9 cellular contexts compared by ENCODE assay signal in the genomic region with DNA sequence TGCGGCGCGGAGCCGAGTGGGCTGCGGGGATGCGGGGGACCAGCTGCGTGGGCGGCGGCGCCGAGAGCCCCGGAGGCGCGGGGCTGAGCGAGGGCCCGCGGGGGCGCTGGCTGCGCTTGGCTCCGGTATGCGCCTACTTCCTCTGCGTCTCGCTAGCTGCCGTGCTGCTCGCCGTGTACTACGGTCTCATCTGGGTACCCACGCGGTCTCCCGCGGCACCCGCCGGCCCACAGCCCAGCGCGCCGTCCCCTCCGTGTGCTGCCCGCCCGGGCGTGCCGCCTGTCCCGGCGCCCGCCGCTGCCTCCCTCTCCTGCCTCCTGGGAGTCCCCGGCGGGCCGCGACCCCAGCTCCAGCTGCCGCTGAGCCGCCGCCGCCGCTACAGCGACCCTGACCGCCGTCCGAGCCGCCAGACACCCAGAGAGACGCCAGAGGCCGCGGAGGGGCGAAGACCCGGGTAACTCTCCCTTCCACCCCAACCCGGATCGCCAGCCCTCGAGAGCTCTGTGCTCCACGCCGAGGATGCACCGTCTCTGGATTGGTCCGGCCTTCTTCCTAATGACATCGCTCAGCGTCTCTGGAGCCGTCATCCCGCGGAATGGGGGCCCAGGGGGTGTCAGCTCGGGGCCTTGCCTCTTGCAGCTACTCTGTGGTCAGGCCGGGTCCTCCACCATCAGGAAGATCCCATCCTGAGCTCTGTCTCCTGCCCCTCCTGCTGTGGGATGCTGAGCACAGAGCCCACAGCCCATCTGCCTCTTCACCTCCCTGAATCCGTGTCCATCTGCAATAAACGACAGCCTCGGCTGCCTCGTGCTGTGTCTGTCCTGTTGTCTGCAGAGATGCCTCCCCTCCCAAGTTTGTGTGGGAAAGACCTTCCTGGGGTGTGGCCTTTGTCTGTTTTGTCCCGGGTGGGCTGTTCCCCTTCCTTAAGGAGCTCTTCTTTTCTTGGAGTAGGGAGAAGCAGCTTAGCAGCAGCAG. TPM values are rescaled to one million over a fixed set of nuclear protein-coding genes. Genes with fewer than 3 reads are reported as not detected.
DNase-seq lines count a peak whose midpoint lies in the region; ATAC-seq, FAIRE-seq and TF ChIP-seq lines count a peak whose summit lies in the region.
"Had no signal": no experiment of that assay in that cellular context is flagged by ENCODE, and none has a peak within 500 bp of the region (broad histone marks: within the 10 kb centered on the region; RNA-seq: fewer than 3 reads in every experiment).

No MANE protein-coding gene starts in this region.

- peak overlapping the region; percentile 4 for H3K27ac ChIP-seq in CD8-positive, alpha-beta memory T cell (ENCODE audit: low read depth, low read length)
- H3K27ac ChIP-seq in GM23338 (ENCODE audit: low read depth) (no peak overlapping the region), H1 (ENCODE audit: low read depth, low read length) (no peak overlapping the region)
- peak overlapping the region; percentile 65 for H3K27ac ChIP-seq in naive thymus-derived CD4-positive, alpha-beta T cell (ENCODE audit: low read depth, low read length)

- no peak overlapping the region for H2BK15ac ChIP-seq in H1 (ENCODE audit: low read length)

- FAIRE-seq in H1 (lab: Jason Lieb, UNC), result no peak

- no peak for TF ChIP-seq RAD21 in H1 (IDR thresholded peaks at IDR 0.05 in 1 of 2, conservative IDR thresholded peaks at IDR 0.05 in 1 of 2; ENCODE audit: low read depth in 2 of 2, low read length in 2 of 2)

- H3F3A ChIP-seq in GM23338 (replicated peaks; ENCODE audit: low read depth), result peaks cover 20% of the 10 kb centered on the region

- peak in 1 of 5 donors; percentile 62 for DNase-seq in CD8-positive, alpha-beta memory T cell
- DNase-seq in GM23338 (ENCODE audit: low spot score) (peak; percentile 62), H1 (ENCODE audit: low read depth in 1 of 2, low spot score in 2 of 2) (peak in 1 of 2 experiments; percentile 77), SIG-M5 (lab: John Stamatoyannopoulos, UW) (no peak), middle frontal gyrus (ENCODE audit: extremely low spot score, low spot score) (no peak), kidney glomerular epithelial cell (lab: John Stamatoyannopoulos, UW) (no peak)
- peak in 1 of 9 donors; percentile 34 for DNase-seq in naive thymus-derived CD4-positive, alpha-beta T cell

- H3K9me3 Mint-ChIP-seq in CD8-positive, alpha-beta memory T cell, result no peaks in the 10 kb centered on the region
- no peaks in the 10 kb centered on the region for H3K9me3 Mint-ChIP-seq in GM23338
- H3K9me3 Mint-ChIP-seq in naive thymus-derived CD4-positive, alpha-beta T cell, result no peaks in the 10 kb centered on the region

- H3K79me2 ChIP-seq in GM23338 (replicated peaks; ENCODE audit: insufficient read depth) (no peaks in the 10 kb centered on the region), H1 (ENCODE audit: control insufficient read depth in 1 of 2, insufficient read depth in 2 of 2, low read length in 2 of 2) (no peaks in the 10 kb centered on the region)

- TF ChIP-seq CTCF in GM23338 (conservative IDR thresholded peaks at IDR 0.05; ENCODE audit: low read depth in 2 of 2), result no peak
- no peak for TF ChIP-seq CTCF in H1 (IDR thresholded peaks at IDR 0.05; ENCODE audit: control extremely low read depth in 1 of 3, insufficient read depth in 1 of 3, low read depth in 1 of 3, low read length in 3 of 3)

- H3K36me3 ChIP-seq in CD8-positive, alpha-beta memory T cell (ENCODE audit: insufficient read depth, low read length), result peaks cover 7% of the 10 kb centered on the region
- no peaks in the 10 kb centered on the region for H3K36me3 ChIP-seq in GM23338 (ENCODE audit: insufficient read depth)
- H3K36me3 ChIP-seq in H1 (ENCODE audit: control insufficient read depth in 2 of 4, insufficient read depth in 4 of 4, low read length in 3 of 4), result peaks cover 0 to 8% (median 2%) of the 10 kb centered on the region in 4 experiments; a peak in 3 of 8 replicates
- H3K36me3 ChIP-seq in naive thymus-derived CD4-positive, alpha-beta T cell (ENCODE audit: control insufficient read depth in 2 of 3, insufficient read depth in 3 of 3, low read length in 3 of 3), result peaks cover 0 to 19% (median 0%) of the 10 kb centered on the region in 3 experiments

- peaks cover 16 to 28% (median 18%) of the 10 kb centered on the region in 3 donors for H3K4me1 Mint-ChIP-seq in CD8-positive, alpha-beta memory T cell
- H3K4me1 Mint-ChIP-seq in GM23338, result peaks cover 24% of the 10 kb centered on the region
- peaks cover 20 to 33% (median 27%) of the 10 kb centered on the region in 7 donors for H3K4me1 Mint-ChIP-seq in naive thymus-derived CD4-positive, alpha-beta T cell

- H3K23ac ChIP-seq in H1 (ENCODE audit: insufficient read length), result no peak overlapping the region

- H4K20me1 ChIP-seq in GM23338 (replicated peaks; ENCODE audit: insufficient read depth), result no peaks in the 10 kb centered on the region; the same call in 1 of the 2 replicates
- peaks cover 0 to 11% of the 10 kb centered on the region in 2 experiments for H4K20me1 ChIP-seq in H1 (replicated peaks in 1 of 2; ENCODE audit: control insufficient read depth in 1 of 2, insufficient read depth in 2 of 2, low read length in 2 of 2)

- TF ChIP-seq EP300 in H1 (IDR thresholded peaks at IDR 0.05; ENCODE audit: borderline replicate concordance in 1 of 2, low read depth in 2 of 2, low read length in 2 of 2), result no peak

- H4K5ac ChIP-seq in H1 (ENCODE audit: insufficient read length, low read depth, low read length), result no peak overlapping the region

- H2AFZ ChIP-seq in GM23338, result no peak overlapping the region
- H2AFZ ChIP-seq in H1 (ENCODE audit: low read length), result no peak overlapping the region

- H3K4me2 ChIP-seq in GM23338 (peak overlapping the region; percentile 83), H1 (ENCODE audit: insufficient read depth in 1 of 2, low read depth in 2 of 2, low read length in 2 of 2) (peak overlapping the region; percentile 67 to 82)

- no peak overlapping the region for H3K4ac ChIP-seq in H1 (replicated peaks; ENCODE audit: insufficient read length, low read depth, low read length)

- H3K9ac ChIP-seq in H1 (replicated peaks in 1 of 4; ENCODE audit: extremely low read depth in 1 of 4, low read depth in 3 of 4, low read length in 3 of 4), result peak overlapping the region in 1 of 4 experiments; percentile 16; a peak in 1 of 7 replicates

- 16% methylated on average over 44 of the region's 83 CpGs; no CpG with 5 or more reads in 1 of the 2 experiments for WGBS in H1 (ENCODE audit: extremely low coverage in 1 of 2, insufficient coverage in 1 of 2, insufficient read length in 1 of 2, insufficient replicate concordance in 2 of 2, low coverage in 1 of 2, low lambda C conversion rate in 2 of 2, missing lambda C conversion rate in 1 of 2), 2 experiments

- peak overlapping the region; percentile 45 for H3K4me3 ChIP-seq in CD8-positive, alpha-beta memory T cell (ENCODE audit: low read length)
- H3K4me3 ChIP-seq in GM23338, result peak overlapping the region; percentile 64
- peak overlapping the region; percentile 45 to 72 (median 60) for H3K4me3 ChIP-seq in H1 (ENCODE audit: extremely low read depth in 1 of 4, insufficient read depth in 2 of 4, low read depth in 3 of 4, low read length in 4 of 4)
- H3K4me3 ChIP-seq in naive thymus-derived CD4-positive, alpha-beta T cell (ENCODE audit: low read length), result peak overlapping the region; percentile 47

- ATAC-seq in GM23338, result peak; percentile 0; the same call in 2 of the 3 replicates
- peak; percentile 19 for ATAC-seq in naive thymus-derived CD4-positive, alpha-beta T cell

- H3K9me2 ChIP-seq in GM23338 (ENCODE audit: insufficient read depth), result no peaks in the 10 kb centered on the region

- no peak overlapping the region for H3K56ac ChIP-seq in H1 (replicated peaks; ENCODE audit: insufficient read length, low read depth, low read length)

- H3K4me3 Mint-ChIP-seq in CD8-positive, alpha-beta memory T cell, result peak overlapping the region; percentile 77 to 99 (median 82)
- H3K4me3 Mint-ChIP-seq in GM23338, result peak overlapping the region; percentile 64
- peak overlapping the region; percentile 78 to 98 (median 84) for H3K4me3 Mint-ChIP-seq in naive thymus-derived CD4-positive, alpha-beta T cell

- no peaks in the 10 kb centered on the region; the same call in 1 of the 2 replicates for H3K79me1 ChIP-seq in H1 (ENCODE audit: low read depth, low read length)

- H3K36me3 Mint-ChIP-seq in CD8-positive, alpha-beta memory T cell, result peaks cover 0 to 22% (median 2%) of the 10 kb centered on the region in 3 donors
- H3K36me3 Mint-ChIP-seq in GM23338 (ENCODE audit: low read depth), result peaks cover 14% of the 10 kb centered on the region
- peaks cover 0 to 12% (median 2%) of the 10 kb centered on the region in 5 donors for H3K36me3 Mint-ChIP-seq in naive thymus-derived CD4-positive, alpha-beta T cell

- peak overlapping the region; percentile 38 to 100 (median 84) for H3K27ac Mint-ChIP-seq in CD8-positive, alpha-beta memory T cell
- H3K27ac Mint-ChIP-seq in GM23338, result no peak overlapping the region; the same call in 1 of the 2 replicates
- H3K27ac Mint-ChIP-seq in naive thymus-derived CD4-positive, alpha-beta T cell, result peak overlapping the region; percentile 29 to 98 (median 55)

- no peak overlapping the region for H2BK20ac ChIP-seq in H1 (ENCODE audit: low read length)

- peaks cover 15% of the 10 kb centered on the region for H3K4me1 ChIP-seq in CD8-positive, alpha-beta memory T cell (ENCODE audit: insufficient read depth, low read length)
- H3K4me1 ChIP-seq in GM23338 (ENCODE audit: insufficient read depth), result peaks cover 11% of the 10 kb centered on the region; the same call in 1 of the 2 replicates
- H3K4me1 ChIP-seq in H1 (replicated peaks in 1 of 4; ENCODE audit: control insufficient read depth in 3 of 4, insufficient read depth in 4 of 4, low read length in 3 of 4), result peaks cover 0 to 19% (median 8%) of the 10 kb centered on the region in 4 experiments; a peak in 6 of 7 replicates
- H3K4me1 ChIP-seq in naive thymus-derived CD4-positive, alpha-beta T cell (ENCODE audit: control insufficient read depth in 2 of 2, insufficient read depth in 2 of 2, low read length in 2 of 2), result peaks cover 3 to 14% of the 10 kb centered on the region in 2 donors

- peaks cover 25% of the 10 kb centered on the region for H3K23me2 ChIP-seq in H1 (ENCODE audit: low read depth, low read length)

- no peak overlapping the region for H2BK120ac ChIP-seq in H1 (replicated peaks; ENCODE audit: low read depth, low read length)

- H2BK12ac ChIP-seq in H1 (ENCODE audit: low read depth, low read length), result no peak overlapping the region

- no peak overlapping the region for H2AK5ac ChIP-seq in H1 (ENCODE audit: low read depth, low read length)

- H3K18ac ChIP-seq in H1 (ENCODE audit: extremely low read depth, low read length), result no peak overlapping the region

- no peaks in the 10 kb centered on the region for H3K27me3 Mint-ChIP-seq in CD8-positive, alpha-beta memory T cell
- H3K27me3 Mint-ChIP-seq in GM23338 (ENCODE audit: insufficient read depth, low read depth, poor library complexity), result peaks cover 31% of the 10 kb centered on the region
- no peaks in the 10 kb centered on the region for H3K27me3 Mint-ChIP-seq in naive thymus-derived CD4-positive, alpha-beta T cell

- CTCF ChIA-PET in CD8-positive, alpha-beta memory T cell (lab: Charles Lee), result interaction anchor here (0.9 to 3.6 kb wide), 11 partner anchors 9 to 759 kb away, joined by 3 to 25 read pairs (median 5); a partner anchor contains a TSS
- CTCF ChIA-PET in H1 (lab: Charles Lee; ENCODE audit: partially characterized antibody), result interaction anchor here (0.7 to 2.4 kb wide), 6 partner anchors 9 to 116 kb away, joined by 3 to 17 read pairs (median 5); no protein-coding TSS in a partner anchor
- CTCF ChIA-PET in naive thymus-derived CD4-positive, alpha-beta T cell (lab: Charles Lee), result interaction anchor here (0.5 to 2.1 kb wide), 5 partner anchors 11 to 177 kb away, joined by 3 to 8 read pairs (median 3); a partner anchor contains a TSS

- no peaks in the 10 kb centered on the region for H3K27me3 ChIP-seq in CD8-positive, alpha-beta memory T cell (ENCODE audit: insufficient read depth, low read length, poor library complexity, severe bottlenecking)
- H3K27me3 ChIP-seq in GM23338 (ENCODE audit: insufficient read depth) (peaks cover 8% of the 10 kb centered on the region), H1 (replicated peaks in 1 of 4; ENCODE audit: control insufficient read depth in 3 of 4, extremely low read depth in 1 of 4, insufficient read depth in 3 of 4, low read length in 3 of 4) (peaks cover 0 to 10% (median 6%) of the 10 kb centered on the region in 4 experiments; a peak in 5 of 7 replicates)
- H3K27me3 ChIP-seq in naive thymus-derived CD4-positive, alpha-beta T cell (ENCODE audit: control insufficient read depth in 2 of 2, insufficient read depth in 2 of 2, low read length in 2 of 2), result no peaks in the 10 kb centered on the region

- POLR2A ChIA-PET in CD8-positive, alpha-beta memory T cell (lab: Charles Lee), result interaction anchor here (1.2 to 3.9 kb wide), 6 partner anchors 19 to 335 kb away, joined by 7 to 67 read pairs (median 14); a partner anchor contains a TSS
- POLR2A ChIA-PET in H1 (lab: Charles Lee; ENCODE audit: partially characterized antibody), result interaction anchor here (0.6 to 3.6 kb wide), 13 partner anchors 9 to 162 kb away, joined by 3 to 29 read pairs (median 3); a partner anchor contains a TSS
- POLR2A ChIA-PET in naive thymus-derived CD4-positive, alpha-beta T cell (lab: Charles Lee), result interaction anchor here (0.6 to 2.8 kb wide), 9 partner anchors 18 to 415 kb away, joined by 3 to 44 read pairs (median 4); a partner anchor contains a TSS

- no peak overlapping the region for H2BK5ac ChIP-seq in H1 (ENCODE audit: low read depth, low read length)

- H3K9me3 ChIP-seq in CD8-positive, alpha-beta memory T cell (ENCODE audit: low read length), result no peaks in the 10 kb centered on the region
- no peaks in the 10 kb centered on the region for H3K9me3 ChIP-seq in H1 (ENCODE audit: insufficient read depth in 2 of 2, low read depth in 1 of 2, low read length in 1 of 2)
- H3K9me3 ChIP-seq in naive thymus-derived CD4-positive, alpha-beta T cell (ENCODE audit: control insufficient read depth in 2 of 3, low read length in 3 of 3), result no peaks in the 10 kb centered on the region

- TF ChIP-seq POLR2A in H1 (IDR thresholded peaks at IDR 0.05; ENCODE audit: control extremely low read depth in 1 of 2, low read depth in 2 of 2, low read length in 2 of 2), result peak in 1 of 2 experiments; percentile 46; a peak in 1 of 3 replicates

- H4K91ac ChIP-seq in H1 (replicated peaks; ENCODE audit: insufficient read length, low read length), result no peak overlapping the region

- H3K14ac ChIP-seq in H1 (ENCODE audit: insufficient read length), result no peak overlapping the region

- intact Hi-C loops in naive thymus-derived CD4-positive, alpha-beta T cell (cut with micrococcal nuclease), result loop anchor here (1.0 to 10.0 kb wide), 22 partner anchors 9 to 1560 kb away; a partner anchor contains a TSS

- no peak overlapping the region for H4K8ac ChIP-seq in H1 (ENCODE audit: extremely low read depth, insufficient read depth, low read length)

RNA-seq across cellular contexts. Expression of a gene that starts 0.5 kb away (rescaled TPM):
- total RNA-seq in CD8-positive, alpha-beta memory T cell, result 1 to 10 TPM; 7.3 to 9.3 TPM
- 2.3 TPM for polyA plus RNA-seq in CD8-positive, alpha-beta memory T cell
- total RNA-seq in GM23338 (2014; rRNA removed; shearing (Covaris generic)), result 1.7 and 2.9 TPM in 2 replicates
- polyA plus RNA-seq in GM23338 (2016; fragmentation: Nextera tagmentation; extraction: Ambion mirVana), result 10.2 and 12.7 TPM in 2 replicates
- polyA plus RNA-seq in PFSK-1 (2012; ENCODE audit: insufficient read length, low read depth), result 68.0 TPM
- total RNA-seq in H1 (2021; fragmentation: NEBNext Ultra II Directional; extraction: Animal tissue kit (Norgen Biotek cat#: 25700)), result 3.4 and 4.4 TPM in 2 replicates
- 2.6 and 3.9 TPM in 2 replicates for polyA plus RNA-seq in H1 (2011; rRNA removed)
- 1.9 TPM for polyA plus RNA-seq in H1 (2011; cell fraction: cytosol; rRNA removed)
- 4.5 TPM for polyA plus RNA-seq in H1 (2011; cell fraction: nucleus; rRNA removed)
- polyA plus RNA-seq in H1 (2012, experiment 1 of 2), result 3.1 to 5.1 TPM (median 4.6 TPM) in 4 replicates
- 1.00 TPM for polyA plus RNA-seq in H1 (2012, experiment 2 of 2)
- 4.0 TPM for polyA plus RNA-seq in H1 (2013, experiment 1 of 2)
- 4.1 TPM for polyA plus RNA-seq in H1 (2013, experiment 2 of 2)
- 0.59 TPM in 1 of 2 replicates, not detected in the other for polyA minus RNA-seq in H1 (2011; rRNA and poly(A)+ RNA removed)
- 1.2 TPM for polyA minus RNA-seq in H1 (2011; cell fraction: cytosol; rRNA and poly(A)+ RNA removed)
- 1.9 TPM for polyA minus RNA-seq in H1 (2011; cell fraction: nucleus; rRNA and poly(A)+ RNA removed)
- total RNA-seq in naive thymus-derived CD4-positive, alpha-beta T cell, result 10 to 100 TPM; 11.6 to 21.7 (median 16.7) TPM
- polyA plus RNA-seq in naive thymus-derived CD4-positive, alpha-beta T cell, result 1 to 10 TPM; 2.3 to 3.0 TPM

RNA-seq across cellular contexts. Expression of a gene that starts 18.9 kb away (rescaled TPM):
- 10 to 100 TPM; 20.4 to 23.1 TPM for total RNA-seq in CD8-positive, alpha-beta memory T cell
- 9.4 TPM for polyA plus RNA-seq in CD8-positive, alpha-beta memory T cell
- 14.5 and 17.3 TPM in 2 replicates for total RNA-seq in GM23338 (2014; rRNA removed; shearing (Covaris generic))
- polyA plus RNA-seq in GM23338 (2016; fragmentation: Nextera tagmentation; extraction: Ambion mirVana) (15.0 and 15.3 TPM in 2 replicates), H1 (2011; rRNA removed) (3.7 and 7.0 TPM in 2 replicates)
- polyA plus RNA-seq in PFSK-1 (2012; ENCODE audit: insufficient read length, low read depth), result 42.1 TPM
- total RNA-seq in H1 (2021; fragmentation: NEBNext Ultra II Directional; extraction: Animal tissue kit (Norgen Biotek cat#: 25700)), result 25.7 and 29.8 TPM in 2 replicates
- 8.7 TPM for polyA plus RNA-seq in H1 (2011; cell fraction: cytosol; rRNA removed)
- 11.6 TPM for polyA plus RNA-seq in H1 (2011; cell fraction: nucleus; rRNA removed)
- 18.0 to 31.1 TPM (median 28.0 TPM) in 4 replicates for polyA plus RNA-seq in H1 (2012, experiment 1 of 2)
- polyA plus RNA-seq in H1 (2012, experiment 2 of 2), result 17.9 TPM
- 13.5 TPM for polyA plus RNA-seq in H1 (2013, experiment 1 of 2)
- polyA plus RNA-seq in H1 (2013, experiment 2 of 2), result 12.8 TPM
- polyA minus RNA-seq in H1 (2011; rRNA and poly(A)+ RNA removed), result 2.9 and 3.3 TPM in 2 replicates
- polyA minus RNA-seq in H1 (2011; cell fraction: cytosol; rRNA and poly(A)+ RNA removed), result 4.3 TPM
- polyA minus RNA-seq in H1 (2011; cell fraction: nucleus; rRNA and poly(A)+ RNA removed), result 5.3 TPM
- total RNA-seq in naive thymus-derived CD4-positive, alpha-beta T cell, result 10 to 100 TPM; 41.9 to 80.0 (median 51.4) TPM
- polyA plus RNA-seq in naive thymus-derived CD4-positive, alpha-beta T cell, result 10 to 100 TPM in 1 of 2 donors, 1 to 10 TPM in 1; 8.5 to 13.0 TPM

RNA-seq across cellular contexts. Expression of a gene that starts 34.5 kb away (rescaled TPM):
- 1 to 10 TPM; 1.3 to 1.8 TPM for total RNA-seq in CD8-positive, alpha-beta memory T cell
- polyA plus RNA-seq in CD8-positive, alpha-beta memory T cell, result not detected
- total RNA-seq in GM23338 (2014; rRNA removed; shearing (Covaris generic)), result 0.58 TPM in 1 of 2 replicates, not detected in the other
- polyA plus RNA-seq in GM23338 (2016; fragmentation: Nextera tagmentation; extraction: Ambion mirVana), result 0.08 TPM in 1 of 2 replicates, not detected in the other
- 2.7 TPM for polyA plus RNA-seq in PFSK-1 (2012; ENCODE audit: insufficient read length, low read depth)
- total RNA-seq in H1 (2021; fragmentation: NEBNext Ultra II Directional; extraction: Animal tissue kit (Norgen Biotek cat#: 25700)), result 0.21 TPM in 1 of 2 replicates, not detected in the other
- 0.20 and 0.33 TPM in 2 replicates for polyA plus RNA-seq in H1 (2011; rRNA removed)
- polyA plus RNA-seq in H1 (2011; cell fraction: cytosol; rRNA removed), result 0.17 TPM
- 0.39 TPM for polyA plus RNA-seq in H1 (2011; cell fraction: nucleus; rRNA removed)
- polyA plus RNA-seq in H1 (2012, experiment 1 of 2), result 0.09 to 0.25 TPM in 2 of 4 replicates, not detected in the others
- polyA plus RNA-seq in H1 (2012, experiment 2 of 2), result 0.07 TPM
- 0.08 TPM for polyA plus RNA-seq in H1 (2013, experiment 1 of 2)
- 0.13 TPM for polyA plus RNA-seq in H1 (2013, experiment 2 of 2)
- not detected in 2 replicates for polyA minus RNA-seq in H1 (2011; rRNA and poly(A)+ RNA removed)
- polyA minus RNA-seq in H1 (2011; cell fraction: cytosol; rRNA and poly(A)+ RNA removed), result not detected
- polyA minus RNA-seq in H1 (2011; cell fraction: nucleus; rRNA and poly(A)+ RNA removed), result not detected
- 100 to 1,000 TPM in 1 of 5 experiments, 10 to 100 TPM in 1, 1 to 10 TPM in 3; 3.7 to 205 (median 7.0) TPM for total RNA-seq in naive thymus-derived CD4-positive, alpha-beta T cell
- under 1 TPM in 1 of 2 donors, not detected in 1; 0.14 TPM for polyA plus RNA-seq in naive thymus-derived CD4-positive, alpha-beta T cell
- total RNA-seq: RPMI7951 had no signal

RNA-seq across cellular contexts. Expression of a gene that starts 44.2 kb away (rescaled TPM):
- 10 to 100 TPM; 19.8 to 20.1 TPM for total RNA-seq in CD8-positive, alpha-beta memory T cell
- polyA plus RNA-seq in CD8-positive, alpha-beta memory T cell, result 8.3 TPM
- total RNA-seq in GM23338 (2014; rRNA removed; shearing (Covaris generic)), result 27.8 and 31.9 TPM in 2 replicates
- 23.4 and 25.8 TPM in 2 replicates for polyA plus RNA-seq in GM23338 (2016; fragmentation: Nextera tagmentation; extraction: Ambion mirVana)
- 21.6 TPM for polyA plus RNA-seq in PFSK-1 (2012; ENCODE audit: insufficient read length, low read depth)
- 21.6 and 23.3 TPM in 2 replicates for total RNA-seq in H1 (2021; fragmentation: NEBNext Ultra II Directional; extraction: Animal tissue kit (Norgen Biotek cat#: 25700))
- 13.2 and 26.4 TPM in 2 replicates for polyA plus RNA-seq in H1 (2011; rRNA removed)
- 17.9 TPM for polyA plus RNA-seq in H1 (2011; cell fraction: cytosol; rRNA removed)
- 24.4 TPM for polyA plus RNA-seq in H1 (2011; cell fraction: nucleus; rRNA removed)
- polyA plus RNA-seq in H1 (2012, experiment 1 of 2), result 21.4 to 25.1 TPM (median 23.4 TPM) in 4 replicates
- 18.5 TPM for polyA plus RNA-seq in H1 (2012, experiment 2 of 2)
- polyA plus RNA-seq in H1 (2013, experiment 1 of 2), result 7.7 TPM
- 7.8 TPM for polyA plus RNA-seq in H1 (2013, experiment 2 of 2)
- polyA minus RNA-seq in H1 (2011; rRNA and poly(A)+ RNA removed), result 3.1 and 5.8 TPM in 2 replicates
- 18.3 TPM for polyA minus RNA-seq in H1 (2011; cell fraction: cytosol; rRNA and poly(A)+ RNA removed)
- polyA minus RNA-seq in H1 (2011; cell fraction: nucleus; rRNA and poly(A)+ RNA removed), result 17.6 TPM
- total RNA-seq in naive thymus-derived CD4-positive, alpha-beta T cell, result 10 to 100 TPM; 13.7 to 42.0 (median 22.5) TPM
- polyA plus RNA-seq in naive thymus-derived CD4-positive, alpha-beta T cell, result 10 to 100 TPM in 1 of 2 donors, 1 to 10 TPM in 1; 8.5 to 13.8 TPM

RNA-seq across cellular contexts. Expression of a gene that starts 56.8 kb away (rescaled TPM):
- total RNA-seq in CD8-positive, alpha-beta memory T cell, result under 1 TPM; 0.07 to 0.22 TPM
- polyA plus RNA-seq in CD8-positive, alpha-beta memory T cell, result 0.06 TPM
- 0.28 TPM in 1 of 2 replicates, not detected in the other for total RNA-seq in GM23338 (2014; rRNA removed; shearing (Covaris generic))
- not detected in 2 replicates for polyA plus RNA-seq in GM23338 (2016; fragmentation: Nextera tagmentation; extraction: Ambion mirVana)
- polyA plus RNA-seq in PFSK-1 (2012; ENCODE audit: insufficient read length, low read depth), result 0.20 TPM
- 0.15 TPM in 1 of 2 replicates, not detected in the other for total RNA-seq in H1 (2021; fragmentation: NEBNext Ultra II Directional; extraction: Animal tissue kit (Norgen Biotek cat#: 25700))
- polyA plus RNA-seq in H1 (2011; rRNA removed), result 0.06 and 0.08 TPM in 2 replicates
- polyA plus RNA-seq in H1 (2011; cell fraction: cytosol; rRNA removed), result 0.16 TPM
- 0.46 TPM for polyA plus RNA-seq in H1 (2011; cell fraction: nucleus; rRNA removed)
- 0.08 to 0.18 TPM in 2 of 4 replicates, not detected in the others for polyA plus RNA-seq in H1 (2012, experiment 1 of 2)
- polyA plus RNA-seq in H1 (2012, experiment 2 of 2), result not detected
- polyA plus RNA-seq in H1 (2013, experiment 1 of 2), result 0.34 TPM
- polyA plus RNA-seq in H1 (2013, experiment 2 of 2), result 0.28 TPM
- polyA minus RNA-seq in H1 (2011; rRNA and poly(A)+ RNA removed), result 0.03 and 0.12 TPM in 2 replicates
- not detected for polyA minus RNA-seq in H1 (2011; cell fraction: cytosol; rRNA and poly(A)+ RNA removed)
- polyA minus RNA-seq in H1 (2011; cell fraction: nucleus; rRNA and poly(A)+ RNA removed), result 1.3 TPM
- total RNA-seq in naive thymus-derived CD4-positive, alpha-beta T cell, result 10 to 100 TPM in 1 of 5 experiments, 1 to 10 TPM in 1, under 1 TPM in 3; 0.14 to 16.8 (median 0.34) TPM
- polyA plus RNA-seq in naive thymus-derived CD4-positive, alpha-beta T cell, result not detected

Comparison
In these comparisons a context has a peak if more than half of its experiments do, and no peak if none do; other contexts are left out.
1. H3K27ac ChIP-seq: peak in CD8-positive, alpha-beta memory T cell (single experiment) and naive thymus-derived CD4-positive, alpha-beta T cell (single experiment); none in GM23338 (single experiment) and H1 (single experiment).
2. Peak in every context shown above with its lines, with median percentiles within 50 percentile points of each other: H3K4me3 ChIP-seq and H3K4me3 Mint-ChIP-seq.